Comparison of ENCODE assay signal across 16 cellular contexts in the genomic region with DNA sequence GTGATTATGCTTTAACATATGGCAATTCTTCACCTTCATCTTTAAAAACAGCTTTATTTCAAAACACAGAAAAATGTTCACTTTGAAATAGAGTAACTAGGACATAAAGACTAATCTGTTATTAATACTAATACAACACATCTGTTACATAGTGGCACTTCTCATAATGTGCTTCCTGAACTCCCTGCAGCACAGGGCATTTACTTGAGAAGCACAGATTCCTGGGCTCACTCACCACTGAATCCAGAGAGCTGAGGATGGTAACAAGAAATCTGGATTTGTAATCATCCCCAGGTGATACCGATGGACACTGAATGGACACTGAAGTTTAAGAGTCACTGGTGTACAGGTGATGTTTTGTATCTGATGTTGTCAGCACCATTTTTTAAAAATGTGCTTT.
"Had no signal": no experiment of that assay in that cellular context is flagged by ENCODE, and none has a peak within 500 bp of the region (broad histone marks: within the 10 kb centered on the region; RNA-seq: fewer than 3 reads in every experiment).

No MANE protein-coding gene starts in this region.

- H3K27ac ChIP-seq: dorsolateral prefrontal cortex, gastrocnemius medialis, left ventricle myocardium inferior, pancreas, thoracic aorta had no signal

- H3K36me3 ChIP-seq: brain microvascular endothelial cell, gastrocnemius medialis, left ventricle myocardium inferior, pancreas, stomach, thoracic aorta had no signal

- H3K27ac Mint-ChIP-seq: activated CD8-positive, alpha-beta memory T cell treated with anti-CD3 and anti-CD28 coated beads, Interleukin-2, amount 10 ng/mL, durations not matched to agents 7 days and 5 days; activated naive CD8-positive, alpha-beta T cell; activated T-cell treated with anti-CD3 and anti-CD28 coated beads, Interleukin-2, amount 50 U/mL, for 24 hours had no signal

- H3K4me1 Mint-ChIP-seq: activated CD8-positive, alpha-beta memory T cell treated with anti-CD3 and anti-CD28 coated beads, Interleukin-2, amount 10 ng/mL, durations not matched to agents 7 days and 5 days; neural crest cell had no signal

- H3K4me1 ChIP-seq: gastrocnemius medialis, pancreas, stomach had no signal

- H3K9me3 Mint-ChIP-seq: neural crest cell had no signal

- H3K4me3 Mint-ChIP-seq: activated CD8-positive, alpha-beta memory T cell treated with anti-CD3 and anti-CD28 coated beads, Interleukin-2, amount 10 ng/mL, durations not matched to agents 7 days and 5 days; activated naive CD8-positive, alpha-beta T cell; activated T-cell treated with anti-CD3 and anti-CD28 coated beads, Interleukin-2, amount 50 U/mL, for 24 hours; neural crest cell had no signal

- H3K36me3 Mint-ChIP-seq: activated CD8-positive, alpha-beta memory T cell treated with anti-CD3 and anti-CD28 coated beads, Interleukin-2, amount 10 ng/mL, durations not matched to agents 7 days and 5 days had no signal

- ATAC-seq: activated CD8-positive, alpha-beta memory T cell treated with anti-CD3 and anti-CD28 coated beads, Interleukin-2, amount 10 ng/mL, durations not matched to agents 7 days and 5 days; gastrocnemius medialis had no signal

- H3K9me3 ChIP-seq: gastrocnemius medialis, left ventricle myocardium inferior, pancreas, stomach, thoracic aorta had no signal

- H3K27me3 ChIP-seq: brain microvascular endothelial cell, dorsolateral prefrontal cortex, gastrocnemius medialis, pancreas, stomach had no signal

- H3K4me3 ChIP-seq: dorsolateral prefrontal cortex, gastrocnemius medialis, left ventricle myocardium inferior, pancreas, stomach, thoracic aorta had no signal

- DNase-seq: activated CD4-positive, alpha-beta T cell treated with anti-CD3 and anti-CD28 coated beads for 1 hour; activated CD4-positive, alpha-beta T cell treated with anti-CD3 and anti-CD28 coated beads, Interleukin-2, amount 50 U/mL, for 48 hours; activated CD8-positive, alpha-beta memory T cell treated with anti-CD3 and anti-CD28 coated beads, Interleukin-2, amount 10 ng/mL, durations not matched to agents 7 days and 5 days; activated gamma-delta T cell; activated T-cell treated with anti-CD3 and anti-CD28 coated beads, Interleukin-2, amount 50 U/mL, for 24 hours; amygdala; cerebellar nuclear complex; dorsolateral prefrontal cortex; gastrocnemius medialis; left ventricle myocardium inferior; pancreas; stomach had no signal

- H3K27me3 Mint-ChIP-seq: activated naive CD8-positive, alpha-beta T cell; activated T-cell treated with anti-CD3 and anti-CD28 coated beads, Interleukin-2, amount 50 U/mL, for 24 hours had no signal
